8 cellular contexts compared by ENCODE assay signal in the genomic region with DNA sequence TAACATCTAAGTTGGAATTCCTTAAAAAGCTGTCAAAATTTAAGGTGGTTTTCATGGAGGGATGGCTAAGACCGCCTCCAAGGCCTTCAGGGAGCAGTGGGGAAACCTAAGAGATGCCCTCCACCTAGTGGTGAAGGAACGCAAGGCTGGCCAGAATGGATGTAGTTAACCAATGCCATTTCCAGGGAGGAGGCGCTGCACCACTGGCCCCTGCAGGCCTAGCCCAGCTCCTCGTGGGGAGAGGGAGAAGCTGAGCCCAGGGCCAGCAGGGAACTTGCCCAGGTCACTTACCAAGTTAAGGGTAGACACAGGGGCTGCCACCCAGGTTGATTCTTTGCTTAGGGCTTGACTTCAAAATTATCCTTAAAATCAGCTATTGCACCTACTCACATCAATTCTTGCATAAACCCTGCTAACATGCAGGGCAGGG. TPM values are rescaled to one million over a fixed set of nuclear protein-coding genes. Genes with fewer than 3 reads are reported as not detected.
DNase-seq lines count a peak whose midpoint lies in the region; TF ChIP-seq lines count a peak whose summit lies in the region.

No MANE protein-coding gene starts in this region.

- H4K20me1 ChIP-seq in H9 (ENCODE audit: control insufficient read depth, insufficient read depth, insufficient read length) = no peaks in the 10 kb centered on the region

- H2BK12ac ChIP-seq in H9 (ENCODE audit: insufficient read length, low read depth, low read length) = no peak overlapping the region

- H3K4me2 ChIP-seq in H9 (ENCODE audit: insufficient read depth, insufficient read length, low read length) = no peak overlapping the region

- no CpG with 5 or more reads among the region's 4 CpGs for WGBS in H9 (ENCODE audit: extremely low coverage, insufficient read length, low lambda C conversion rate)

- H2BK20ac ChIP-seq in H9 (ENCODE audit: low read depth, low read length, poor library complexity, severe bottlenecking) = no peak overlapping the region

- H3K4me1 ChIP-seq in H9 (ENCODE audit: insufficient read depth, low read length) (peaks cover 2% of the 10 kb centered on the region; the same call in 1 of the 2 replicates), vagina (no peaks in the 10 kb centered on the region)

- no peak overlapping the region for H2AK5ac ChIP-seq in H9 (ENCODE audit: insufficient read length, low read length)

- TF ChIP-seq CTCF in GM06990 (IDR thresholded peaks at IDR 0.05; ENCODE audit: insufficient read depth, low read length, poor library complexity, severe bottlenecking) (peak; percentile 95), H9 (conservative IDR thresholded peaks at IDR 0.05) (peak; percentile 94), LNCaP clone FGC (IDR thresholded peaks at IDR 0.05; ENCODE audit: control insufficient read depth, extremely low read depth, insufficient read depth) (peak; percentile 98), vagina (IDR thresholded peaks at IDR 0.05) (peak; percentile 44 to 60 (median 53))

- no peak overlapping the region for H3T11ph ChIP-seq in H9 (ENCODE audit: low read length)

- H3K9me3 ChIP-seq in H9 (ENCODE audit: control insufficient read depth, low read depth, low read length) (no peaks in the 10 kb centered on the region), vagina (no peaks in the 10 kb centered on the region)

- no peak overlapping the region for H3K27ac ChIP-seq in H9 (ENCODE audit: insufficient read length, low read depth, low read length)
- H3K27ac ChIP-seq in vagina = no peak overlapping the region

- no peak overlapping the region for H4K91ac ChIP-seq in H9 (ENCODE audit: insufficient read length, low read depth, low read length)

- no peak for TF ChIP-seq POLR2A in vagina (IDR thresholded peaks at IDR 0.05)

- H3K4me3 ChIP-seq in GM06990 (replicated peaks; ENCODE audit: low read depth, low read length) (no peak overlapping the region), LNCaP clone FGC (ENCODE audit: low read depth, low read length) (no peak overlapping the region), vagina (no peak overlapping the region)

- H2AFZ ChIP-seq in H9 (ENCODE audit: low read length) = no peak overlapping the region

- H3K14ac ChIP-seq in H9 (ENCODE audit: insufficient read depth, low read length) = no peak overlapping the region

- H3K23ac ChIP-seq in H9 (ENCODE audit: insufficient read length, low read depth, low read length) = no peak overlapping the region

- H3K27me3 ChIP-seq in GM06990 (replicated peaks; ENCODE audit: control insufficient read depth, insufficient read depth, low read length) (no peaks in the 10 kb centered on the region), H9 (ENCODE audit: insufficient read depth, low read length) (no peaks in the 10 kb centered on the region), vagina (no peaks in the 10 kb centered on the region)

- H3K56ac ChIP-seq in H9 (ENCODE audit: insufficient read length, low read depth, low read length) = no peak overlapping the region

- intact Hi-C loops in posterior cingulate gyrus (cut with DNase I) = loop anchor here (2.0 to 5.0 kb wide), 2 partner anchors 211 to 275 kb away; no protein-coding TSS in a partner anchor
- intact Hi-C loops in vagina (cut with DNase I) = no loop called here

- no peak overlapping the region for H3K27ac Mint-ChIP-seq in H9

- H3K4me3 Mint-ChIP-seq in H9 = no peak overlapping the region

- H3K36me3 ChIP-seq in GM06990 (ENCODE audit: control insufficient read depth, insufficient read depth, low read length) (no peaks in the 10 kb centered on the region), vagina (no peaks in the 10 kb centered on the region)

- no peak overlapping the region for H3K9ac ChIP-seq in H9 (ENCODE audit: extremely low read depth, insufficient read length, low read length)

- H3K4ac ChIP-seq in H9 (ENCODE audit: low read depth, low read length) = no peak overlapping the region

- H3K79me2 ChIP-seq in H9 (ENCODE audit: insufficient read depth, low read length) = no peaks in the 10 kb centered on the region

- peaks cover 35 to 38% of the 10 kb centered on the region in 2 experiments for H3K4me1 Mint-ChIP-seq in H9

- H4K5ac ChIP-seq in H9 (ENCODE audit: insufficient read length, low read depth, low read length) = no peak overlapping the region

- H3K23me2 ChIP-seq in H9 (ENCODE audit: insufficient read length, low read depth, low read length, poor library complexity, severe bottlenecking) = no peaks in the 10 kb centered on the region

- H3K27me3 Mint-ChIP-seq in H9 (ENCODE audit: low read depth) = peaks cover 1% of the 10 kb centered on the region; the same call in 1 of the 2 replicates

- no peaks in the 10 kb centered on the region for H3K79me1 ChIP-seq in H9 (ENCODE audit: insufficient read depth, low read depth, low read length, poor library complexity, severe bottlenecking)

- H3K9me3 Mint-ChIP-seq in H9 = no peaks in the 10 kb centered on the region

- H2BK15ac ChIP-seq in H9 (ENCODE audit: low read depth, low read length) = no peak overlapping the region

- DNase-seq in GM06990 (ENCODE audit: extremely low read depth, insufficient read length) (no peak), H9 (peak; percentile 90), LNCaP clone FGC (ENCODE audit: low read depth) (peak; percentile 46), SHP77 treated with DMSO at 0.1 percent for 48 hours (lab: John Stamatoyannopoulos, UW) (peak; percentile 68), activated gamma-delta T cell (lab: John Stamatoyannopoulos, UW) (peak; percentile 7), germinal center (ENCODE audit: low spot score) (peak; percentile 70), posterior cingulate gyrus (peak; percentile 36 to 94 (median 70)), vagina (ENCODE audit: extremely low spot score in 2 of 2) (no peak)

- H3K36me3 Mint-ChIP-seq in H9 (ENCODE audit: insufficient read depth in 1 of 3, low read depth in 3 of 3) = no peaks in the 10 kb centered on the region

- H3K18ac ChIP-seq in H9 (ENCODE audit: insufficient read length, low read depth, low read length) = no peak overlapping the region

- H2BK5ac ChIP-seq in H9 (ENCODE audit: insufficient read length, low read length) = no peak overlapping the region

- no peak overlapping the region for H4K8ac ChIP-seq in H9 (replicated peaks; ENCODE audit: insufficient read length, low read depth, low read length)

- H2BK120ac ChIP-seq in H9 (ENCODE audit: low read depth, low read length, poor library complexity, severe bottlenecking) = no peak overlapping the region

RNA-seq across cellular contexts. Expression of a gene that starts 32.0 kb away (rescaled TPM):
- total RNA-seq in H9 (2021) = 12.5 and 13.8 TPM in 2 replicates
- total RNA-seq in vagina = 7.9 TPM

Comparison
In these comparisons a context has a peak if more than half of its experiments do, and no peak if none do; other contexts are left out.
1. DNase-seq: peak in H9 (single experiment), LNCaP clone FGC (single experiment), SHP77 treated with DMSO at 0.1 percent for 48 hours (single experiment), activated gamma-delta T cell (single experiment), germinal center (single experiment) and posterior cingulate gyrus (10 of 10); none in GM06990 (single experiment) and vagina (0 of 2).
2. Peak in every context shown above with its lines, with median percentiles within 50 percentile points of each other: CTCF ChIP-seq.